In genomic region chrX:143635915-143636314, GRCh38 we compare ENCODE assay signal across 11 cellular contexts.
DNase-seq lines count a peak whose midpoint lies in the region; ATAC-seq and TF ChIP-seq lines count a peak whose summit lies in the region.
"Had no signal": no experiment of that assay in that cellular context is flagged by ENCODE, and none has a peak within 500 bp of the region (broad histone marks: within the 10 kb centered on the region; RNA-seq: fewer than 3 reads in every experiment).

TSS of gene SLITRK4 (minus strand) at chrX:143636101. CDS start at chrX:143631108, 4,993 bp downstream.

- H3K9ac ChIP-seq in ES-I3 (ENCODE audit: low read depth, low read length) (peak within 1 kb of the TSS; percentile 87), iPS-18a (ENCODE audit: low read length) (peak within 1 kb of the TSS; percentile 32), rectal smooth muscle tissue (ENCODE audit: low read length) (no peak within 1 kb of the TSS)
- H3K9ac ChIP-seq: GM23248 had no signal

- H3K27ac ChIP-seq in iPS-18a (ENCODE audit: low read length) (no peak within 1 kb of the TSS), rectal smooth muscle tissue (ENCODE audit: low read depth, low read length) (no peak within 1 kb of the TSS)
- H3K27ac ChIP-seq: C4-2B, GM23248 had no signal

- H3K4me1 ChIP-seq in ES-I3 (ENCODE audit: insufficient read depth, low read length) (no peaks in the 10 kb centered on the region; the same call in 1 of the 2 replicates), iPS-18a (ENCODE audit: control insufficient read depth, low read depth, low read length) (peaks cover 10% of the 10 kb centered on the region), rectal smooth muscle tissue (ENCODE audit: control insufficient read depth, insufficient read depth, low read length) (no peaks in the 10 kb centered on the region)

- no peak for TF ChIP-seq POLR2A in GM18505 (IDR thresholded peaks at IDR 0.05; ENCODE audit: borderline replicate concordance, extremely low read depth, insufficient read depth, insufficient read length)

- H3K4me3 ChIP-seq in iPS-18a (ENCODE audit: low read length) (peak within 1 kb of the TSS; percentile 78), rectal smooth muscle tissue (ENCODE audit: low read length) (peak within 1 kb of the TSS; percentile 38)
- H3K4me3 ChIP-seq: GM23248 had no signal

- ATAC-seq in GM18505 (IDR thresholded peaks at IDR 0.05; ENCODE audit: unreplicated experiment) (no peak), GM19324 (IDR thresholded peaks at IDR 0.05; ENCODE audit: low FRiP score, unreplicated experiment) (no peak), HG02678 (IDR thresholded peaks at IDR 0.05; ENCODE audit: unreplicated experiment) (no peak)

- H3K9me3 ChIP-seq in ES-I3 (ENCODE audit: control insufficient read depth, insufficient read depth, low read length) (no peaks in the 10 kb centered on the region), iPS-18a (ENCODE audit: control insufficient read depth, low read depth, low read length) (peaks cover 22% of the 10 kb centered on the region)

- H3K36me3 ChIP-seq in ES-I3 (ENCODE audit: insufficient read depth, low read length) (no peaks in the 10 kb centered on the region), iPS-18a (ENCODE audit: control insufficient read depth, low read depth, low read length) (no peaks in the 10 kb centered on the region), rectal smooth muscle tissue (ENCODE audit: control insufficient read depth, insufficient read depth, low read length) (no peaks in the 10 kb centered on the region)

- peak in 33 of 58 donors; percentile 1 to 33 (median 5) for DNase-seq in anterior cingulate cortex (lab: John Stamatoyannopoulos, UW)
- no peak for DNase-seq in activated CD8-positive, alpha-beta memory T cell treated with anti-CD3 and anti-CD28 coated beads, Interleukin-2, amount 50 U/mL, for 4 hours
- DNase-seq: GM23248; stimulated activated CD4-positive, alpha-beta T cell treated with anti-CD3 and anti-CD28 coated beads, Interleukin-2, amount 100 ng/mL, for 24 hours had no signal

- H3K27me3 ChIP-seq in iPS-18a (ENCODE audit: control insufficient read depth, insufficient read depth, low read length) (peaks cover 21% of the 10 kb centered on the region), rectal smooth muscle tissue (ENCODE audit: control insufficient read depth, insufficient read depth, low read length) (peaks cover 4% of the 10 kb centered on the region)
